2 cellular contexts compared by ENCODE assay signal in the genomic region with DNA sequence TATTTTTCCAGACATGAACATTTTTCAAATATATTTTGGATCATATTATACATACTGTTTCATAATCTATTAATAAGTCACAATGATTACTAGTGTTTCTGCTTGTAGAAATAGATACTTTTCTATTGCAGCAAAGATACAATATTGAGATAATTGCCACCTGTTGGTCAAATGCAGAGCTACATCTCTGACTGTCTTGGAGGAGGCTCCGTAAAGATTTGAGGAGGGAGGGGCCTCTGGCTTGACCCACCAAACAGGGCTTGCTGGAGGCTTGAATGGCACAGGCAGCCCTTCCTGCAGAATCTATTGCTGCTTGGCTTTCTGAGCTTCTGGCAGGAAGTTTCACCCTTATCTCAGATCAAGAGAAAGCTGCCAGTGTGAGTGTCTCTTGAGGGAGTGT.
TF ChIP-seq lines count a peak whose summit lies in the region.

No MANE protein-coding gene starts in this region.

TF ChIP-seq in A549, 52 proteins besides CTCF, POLR2A, EP300 and RAD21 (continued from another document):
- TF ChIP-seq, protein P1, sequence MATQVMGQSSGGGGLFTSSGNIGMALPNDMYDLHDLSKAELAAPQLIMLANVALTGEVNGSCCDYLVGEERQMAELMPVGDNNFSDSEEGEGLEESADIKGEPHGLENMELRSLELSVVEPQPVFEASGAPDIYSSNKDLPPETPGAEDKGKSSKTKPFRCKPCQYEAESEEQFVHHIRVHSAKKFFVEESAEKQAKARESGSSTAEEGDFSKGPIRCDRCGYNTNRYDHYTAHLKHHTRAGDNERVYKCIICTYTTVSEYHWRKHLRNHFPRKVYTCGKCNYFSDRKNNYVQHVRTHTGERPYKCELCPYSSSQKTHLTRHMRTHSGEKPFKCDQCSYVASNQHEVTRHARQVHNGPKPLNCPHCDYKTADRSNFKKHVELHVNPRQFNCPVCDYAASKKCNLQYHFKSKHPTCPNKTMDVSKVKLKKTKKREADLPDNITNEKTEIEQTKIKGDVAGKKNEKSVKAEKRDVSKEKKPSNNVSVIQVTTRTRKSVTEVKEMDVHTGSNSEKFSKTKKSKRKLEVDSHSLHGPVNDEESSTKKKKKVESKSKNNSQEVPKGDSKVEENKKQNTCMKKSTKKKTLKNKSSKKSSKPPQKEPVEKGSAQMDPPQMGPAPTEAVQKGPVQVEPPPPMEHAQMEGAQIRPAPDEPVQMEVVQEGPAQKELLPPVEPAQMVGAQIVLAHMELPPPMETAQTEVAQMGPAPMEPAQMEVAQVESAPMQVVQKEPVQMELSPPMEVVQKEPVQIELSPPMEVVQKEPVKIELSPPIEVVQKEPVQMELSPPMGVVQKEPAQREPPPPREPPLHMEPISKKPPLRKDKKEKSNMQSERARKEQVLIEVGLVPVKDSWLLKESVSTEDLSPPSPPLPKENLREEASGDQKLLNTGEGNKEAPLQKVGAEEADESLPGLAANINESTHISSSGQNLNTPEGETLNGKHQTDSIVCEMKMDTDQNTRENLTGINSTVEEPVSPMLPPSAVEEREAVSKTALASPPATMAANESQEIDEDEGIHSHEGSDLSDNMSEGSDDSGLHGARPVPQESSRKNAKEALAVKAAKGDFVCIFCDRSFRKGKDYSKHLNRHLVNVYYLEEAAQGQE (IDR thresholded peaks at IDR 0.05) = no peak

TF ChIP-seq in GM12878, 131 proteins besides CTCF, POLR2A, EP300 and RAD21 (continued from another document):
- TF ChIP-seq, protein P2, sequence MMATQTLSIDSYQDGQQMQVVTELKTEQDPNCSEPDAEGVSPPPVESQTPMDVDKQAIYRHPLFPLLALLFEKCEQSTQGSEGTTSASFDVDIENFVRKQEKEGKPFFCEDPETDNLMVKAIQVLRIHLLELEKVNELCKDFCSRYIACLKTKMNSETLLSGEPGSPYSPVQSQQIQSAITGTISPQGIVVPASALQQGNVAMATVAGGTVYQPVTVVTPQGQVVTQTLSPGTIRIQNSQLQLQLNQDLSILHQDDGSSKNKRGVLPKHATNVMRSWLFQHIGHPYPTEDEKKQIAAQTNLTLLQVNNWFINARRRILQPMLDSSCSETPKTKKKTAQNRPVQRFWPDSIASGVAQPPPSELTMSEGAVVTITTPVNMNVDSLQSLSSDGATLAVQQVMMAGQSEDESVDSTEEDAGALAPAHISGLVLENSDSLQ (IDR thresholded peaks at IDR 0.05) = peak; percentile 67
- peak; percentile 50; the same call in 1 of the 2 replicates for TF ChIP-seq SMC3 (IDR thresholded peaks at IDR 0.05; ENCODE audit: borderline replicate concordance, low read length)
- no peak for TF ChIP-seq RELA (IDR thresholded peaks at IDR 0.05; ENCODE audit: borderline replicate concordance, partially characterized antibody)
- TF ChIP-seq ATF7 (IDR thresholded peaks at IDR 0.05; ENCODE audit: low read depth) = no peak
- no peak for TF ChIP-seq JUND (IDR thresholded peaks at IDR 0.05; ENCODE audit: low read depth, low read length)
- TF ChIP-seq GATAD2B (conservative IDR thresholded peaks at IDR 0.05; ENCODE audit: low read depth) = no peak
